26 cellular contexts compared by ENCODE assay signal in the genomic region with DNA sequence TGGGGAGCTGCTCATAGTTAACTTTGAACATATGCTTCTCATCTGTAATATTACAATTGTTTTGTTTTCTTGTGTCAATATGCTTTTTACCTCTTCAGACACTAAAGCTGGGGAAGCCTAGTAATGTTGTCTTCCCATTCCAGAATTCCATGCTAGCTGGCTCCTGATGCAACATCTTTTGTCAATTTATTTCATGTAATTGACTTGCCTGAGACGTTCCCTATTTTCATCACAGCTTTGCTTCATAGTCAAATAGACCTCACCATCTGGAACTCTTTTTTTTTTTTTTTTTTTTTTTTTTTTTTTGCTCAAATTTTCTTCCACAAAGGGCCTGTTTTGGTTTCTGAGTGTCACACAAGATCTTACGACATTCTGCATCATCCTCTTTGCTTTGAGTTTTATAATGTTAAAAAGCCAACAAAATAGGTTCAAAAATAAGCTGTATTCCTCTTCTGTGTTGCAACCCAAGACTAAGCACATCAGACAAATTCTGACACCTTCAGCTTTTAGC.
DNase-seq lines count a peak whose midpoint lies in the region; ATAC-seq, FAIRE-seq and TF ChIP-seq lines count a peak whose summit lies in the region.
"Had no signal": no experiment of that assay in that cellular context is flagged by ENCODE, and none has a peak within 500 bp of the region (broad histone marks: within the 10 kb centered on the region; RNA-seq: fewer than 3 reads in every experiment).

No MANE protein-coding gene starts in this region.

- H2AFZ ChIP-seq in Karpas-422 (ENCODE audit: low read length) (no peak overlapping the region), GM12878 (ENCODE audit: control insufficient read depth, low read depth, low read length) (no peak overlapping the region)

- H3K79me2 ChIP-seq in Karpas-422 (ENCODE audit: low read length) (peaks cover 32% of the 10 kb centered on the region), GM12878 (ENCODE audit: control insufficient read depth, insufficient read depth, low read length) (no peaks in the 10 kb centered on the region)

- intact Hi-C loops in GM12878 (cut with micrococcal nuclease; ENCODE audit: unreplicated experiment) = loop anchor here (5.0 kb wide), 1 partner anchor 234 kb away; a partner anchor contains a TSS
- intact Hi-C loops in kidney (cut with DNase I) = no loop called here

- no peaks in the 10 kb centered on the region for H3K9me2 ChIP-seq in Karpas-422 (replicated peaks; ENCODE audit: insufficient read depth, low read length)

- 93% methylated on average over 2 of the region's 2 CpGs for WGBS in GM12878 (ENCODE audit: insufficient coverage, insufficient replicate concordance, low lambda C conversion rate, missing lambda C conversion rate)

- FAIRE-seq in GM12878 (lab: Jason Lieb, UNC) (no peak), kidney (lab: Jason Lieb, UNC) (no peak)
- FAIRE-seq: astrocyte had no signal

- TF ChIP-seq RAD21 in GM12878 (IDR thresholded peaks at IDR 0.05; ENCODE audit: insufficient read depth, low read depth, low read length) = no peak

- POLR2A ChIA-PET in BJ (lab: Charles Lee) (no interaction called here), GM12878 (lab: Charles Lee) (interaction anchor here (0.6 to 2.6 kb wide), 11 partner anchors 8 to 68 kb away, joined by 3 to 10 read pairs (median 5); no protein-coding TSS in a partner anchor)

- no peak overlapping the region for H3K4me3 ChIP-seq in BJ (ENCODE audit: low read depth, low read length)
- H3K4me3 ChIP-seq in Karpas-422 (ENCODE audit: low read length) = peak overlapping the region; percentile 61
- H3K4me3 ChIP-seq in GM12878 = no peak overlapping the region
- no peak overlapping the region for H3K4me3 ChIP-seq in foreskin fibroblast (ENCODE audit: low read depth in 1 of 2, low read length in 2 of 2)
- no peak overlapping the region for H3K4me3 ChIP-seq in kidney (ENCODE audit: low read length in 2 of 2)
- H3K4me3 ChIP-seq: dorsolateral prefrontal cortex, left ventricle myocardium inferior, skin epidermis had no signal

- H3K4me2 ChIP-seq in Karpas-422 (ENCODE audit: low read depth, low read length, poor library complexity, severe bottlenecking) (peak overlapping the region; percentile 94), GM12878 (ENCODE audit: control insufficient read depth, insufficient read depth) (no peak overlapping the region)

- H3K27me3 ChIP-seq in BJ (ENCODE audit: control insufficient read depth, insufficient read depth, low read length) (no peaks in the 10 kb centered on the region), Karpas-422 (ENCODE audit: low read length) (no peaks in the 10 kb centered on the region), GM12878 (replicated peaks in 1 of 2; ENCODE audit: control insufficient read depth in 2 of 2, insufficient read depth in 2 of 2, low read length in 1 of 2) (no peaks in the 10 kb centered on the region)
- H3K27me3 ChIP-seq: dorsolateral prefrontal cortex had no signal

- no peak for TF ChIP-seq CTCF in BJ (IDR thresholded peaks at IDR 0.05; ENCODE audit: insufficient read depth, low read depth, low read length)
- no peak for TF ChIP-seq CTCF in GM12878 (IDR thresholded peaks at IDR 0.05 in 2 of 3, conservative IDR thresholded peaks at IDR 0.05 in 1 of 3; ENCODE audit: control insufficient read depth in 2 of 3, extremely low read depth in 1 of 3, insufficient read depth in 1 of 3, low read depth in 3 of 3, low read length in 3 of 3)
- TF ChIP-seq CTCF in foreskin fibroblast (IDR thresholded peaks at IDR 0.05; ENCODE audit: low read depth, low read length) = no peak
- TF ChIP-seq CTCF in kidney (IDR thresholded peaks at IDR 0.05; ENCODE audit: borderline replicate concordance, extremely low read depth, insufficient read depth) = no peak

- H3K9ac ChIP-seq in Karpas-422 (ENCODE audit: low read length) (peak overlapping the region; percentile 91), GM12878 (ENCODE audit: control insufficient read depth, insufficient read depth, low read length) (no peak overlapping the region), kidney (ENCODE audit: low read length in 2 of 2) (no peak overlapping the region)

- H3K4me1 ChIP-seq in Karpas-422 (ENCODE audit: low read length) (peaks cover 97% of the 10 kb centered on the region), GM12878 (ENCODE audit: control insufficient read depth, insufficient read depth, low read length) (no peaks in the 10 kb centered on the region; the same call in 1 of the 2 replicates), kidney (ENCODE audit: control insufficient read depth in 1 of 2, insufficient read depth in 1 of 2, low read depth in 1 of 2, low read length in 2 of 2) (peaks cover 2 to 8% of the 10 kb centered on the region in 2 donors)

- SMC1A ChIA-PET in GM12878 (lab: Charles Lee; ENCODE audit: uncharacterized antibody, unreplicated experiment) = interaction anchor here (0.7 to 8.7 kb wide), 27 partner anchors 9 to 166 kb away, joined by 3 to 50 read pairs (median 4); no protein-coding TSS in a partner anchor

- no peak for ATAC-seq in GM12878
- no peak for ATAC-seq in GM21576 (IDR thresholded peaks at IDR 0.05; ENCODE audit: unreplicated experiment)
- ATAC-seq: activated T-helper 17 cell treated with anti-CD3 and anti-CD28 coated beads, Interleukin-2, amount 50 U/mL, for 72 hours had no signal

- RAD21 ChIA-PET in GM12878 (lab: Charles Lee; ENCODE audit: unreplicated experiment) = interaction anchor here (0.7 to 5.8 kb wide), 13 partner anchors 16 to 656 kb away, joined by 3 to 44 read pairs (median 5); no protein-coding TSS in a partner anchor

- no peak for TF ChIP-seq POLR2A in GM12878 (IDR thresholded peaks at IDR 0.05; ENCODE audit: low read depth, low read length)

- H4K20me1 ChIP-seq in Karpas-422 (ENCODE audit: insufficient read depth, low read depth, low read length) (no peaks in the 10 kb centered on the region), GM12878 (ENCODE audit: control insufficient read depth, insufficient read depth) (no peaks in the 10 kb centered on the region)

- DNase-seq in BJ (ENCODE audit: low read depth) (peak; percentile 44), Karpas-422 (peak; percentile 96), GM12878 (ENCODE audit: low read depth, low spot score) (no peak), foreskin fibroblast (peak; percentile 12 to 63), kidney (no peak), inferior parietal cortex (ENCODE audit: extremely low spot score) (no peak)
- DNase-seq in activated naive CD4-positive, alpha-beta T cell treated with anti-CD3 and anti-CD28 coated beads, Interleukin-2, amount 50 U/mL, for 16 hours = no peak
- DNase-seq: activated CD4-positive, alpha-beta T cell treated with anti-CD3 and anti-CD28 coated beads, Interleukin-2, amount 50 U/mL, for 1 hour; activated naive CD8-positive, alpha-beta T cell treated with anti-CD3 and anti-CD28 coated beads for 36 hours; AML-193; CD8-positive, alpha-beta memory T cell; dorsolateral prefrontal cortex; foreskin melanocyte; GDM1; HCEC 1CT; hippocampal formation; left ventricle myocardium inferior; naive B cell; NCI-H1436 treated with DMSO at 0.1 percent for 48 hours; NCI-H2227 treated with DMSO at 0.1 percent for 48 hours; NCI-H748 treated with DMSO at 0.1 percent for 48 hours; stimulated activated CD4-positive, alpha-beta T cell treated with anti-CD3 and anti-CD28 coated beads, Interleukin-2, amount 100 ng/mL, for 24 hours had no signal

- TF ChIP-seq EP300 in GM12878 (IDR thresholded peaks at IDR 0.05; ENCODE audit: borderline replicate concordance in 1 of 2, control insufficient read depth in 1 of 2, low read depth in 2 of 2, low read length in 2 of 2) = no peak

- H3K9me3 ChIP-seq in Karpas-422 (ENCODE audit: low read length) (no peaks in the 10 kb centered on the region), GM12878 (replicated peaks; ENCODE audit: control insufficient read depth, insufficient read depth, low read length) (no peaks in the 10 kb centered on the region), kidney (ENCODE audit: control insufficient read depth in 1 of 2, low read length in 2 of 2) (no peaks in the 10 kb centered on the region)
- H3K9me3 ChIP-seq: left ventricle myocardium inferior had no signal

- in situ Hi-C loops in GM12878 (cut with MboI) = no loop called here

- H3K27ac ChIP-seq in Karpas-422 (ENCODE audit: low read length) (peak overlapping the region; percentile 100), GM12878 (ENCODE audit: control insufficient read depth, insufficient read depth) (no peak overlapping the region), kidney (ENCODE audit: low read depth in 2 of 2, low read length in 2 of 2) (no peak overlapping the region)
- H3K27ac ChIP-seq: left ventricle myocardium inferior had no signal

- no TSS peak for BruUV-seq in GM12878 (replicated peaks; lab: Mats Ljungman, UMichigan)

- CTCF ChIA-PET in BJ (lab: Yijun Ruan, JAX) = interaction anchor here (0.8 to 1.5 kb wide), 2 partner anchors 11 to 14 kb away, joined by 3 to 5 read pairs; no protein-coding TSS in a partner anchor
- CTCF ChIA-PET in GM12878 (lab: Yijun Ruan, JAX) = interaction anchor here (0.7 to 4.5 kb wide), 9 partner anchors 8 to 236 kb away, joined by 3 to 20 read pairs (median 5); no protein-coding TSS in a partner anchor

- H3K36me3 ChIP-seq in BJ (ENCODE audit: control insufficient read depth, insufficient read depth, low read length) (no peaks in the 10 kb centered on the region), Karpas-422 (ENCODE audit: insufficient read depth, low read length) (0 out of 2 replicates have a peak, but pooled peaks cover 4% of the 10 kb centered on the region), GM12878 (ENCODE audit: control insufficient read depth in 2 of 2, insufficient read depth in 2 of 2, low read length in 1 of 2) (no peaks in the 10 kb centered on the region; a peak in 2 of 4 replicates), kidney (ENCODE audit: control insufficient read depth in 1 of 2, insufficient read depth in 2 of 2, low read length in 2 of 2) (no peaks in the 10 kb centered on the region)

TF ChIP-seq in GM12878, 131 proteins besides CTCF, POLR2A, EP300 and RAD21 (continues in another document):
- TF ChIP-seq MEF2A (IDR thresholded peaks at IDR 0.05; ENCODE audit: insufficient read depth, low read depth, low read length) = no peak

Comparison
In these comparisons a context has a peak if more than half of its experiments do, and no peak if none do; other contexts are left out.
1. DNase-seq: peak in BJ (single experiment), Karpas-422 (single experiment) and foreskin fibroblast (2 of 2); none in GM12878 (single experiment), activated naive CD4-positive, alpha-beta T cell treated with anti-CD3 and anti-CD28 coated beads, Interleukin-2, amount 50 U/mL, for 16 hours (single experiment), kidney (single experiment) and inferior parietal cortex (single experiment).